In the genomic region with DNA sequence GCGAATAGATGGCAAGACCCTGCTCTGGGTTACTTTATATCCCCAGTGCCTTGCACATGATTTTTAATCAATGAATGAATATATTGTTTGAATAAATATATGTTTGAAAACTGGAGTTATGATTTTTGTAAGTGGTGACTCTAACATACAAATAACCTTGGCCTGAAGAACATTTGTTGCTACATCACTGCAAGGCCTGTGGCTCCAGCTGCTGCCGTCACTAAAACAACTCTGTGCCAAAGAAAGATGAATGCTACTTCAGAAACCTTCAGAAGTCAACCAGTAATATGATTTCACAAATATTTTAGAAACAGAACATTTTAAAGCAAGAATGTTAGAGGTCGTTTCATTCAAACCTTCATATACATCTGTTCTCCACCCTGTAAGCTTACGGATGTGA, we compare ENCODE assay signal across 21 cellular contexts.
"Had no signal": no experiment of that assay in that cellular context is flagged by ENCODE, and none has a peak within 500 bp of the region (broad histone marks: within the 10 kb centered on the region; RNA-seq: fewer than 3 reads in every experiment).

No MANE protein-coding gene starts in this region.

- H3K79me2 ChIP-seq: parathyroid adenoma had no signal

- H3K9me3 ChIP-seq: esophagus squamous epithelium, mucosa of descending colon, right atrium auricular region, stomach, thyroid gland, vagina had no signal

- H3K4me3 ChIP-seq: esophagus squamous epithelium, mucosa of descending colon, right atrium auricular region, smooth muscle cell, stomach, thyroid gland, vagina had no signal

- H3K9ac ChIP-seq: parathyroid adenoma had no signal

- DNase-seq: cerebellar nuclear complex; cortex of kidney; effector memory CD8-positive, alpha-beta T cell; erythroblast; esophagus squamous epithelium; head of caudate nucleus; mesenchymal stem cell; mucosa of descending colon; naive thymus-derived CD8-positive, alpha-beta T cell; stimulated activated CD4-positive, alpha-beta T cell treated with anti-CD3 and anti-CD28 coated beads, Interleukin-12 subunit alpha, Interleukin-12 subunit beta, amount 100 ng/mL, for 4 hours; stimulated activated CD4-positive, alpha-beta T cell treated with anti-CD3 and anti-CD28 coated beads, Interleukin-1b, Interleukin-23, amount 100 ng/mL, for 48 hours; stimulated activated CD4-positive, alpha-beta T cell treated with anti-CD3 and anti-CD28 coated beads, Interleukin-4, amount 100 ng/mL, for 1 hour; stimulated activated naive CD4-positive, alpha-beta T cell treated with Interleukin-2 at 50 U/mL for 16 hours; stomach; thyroid gland; trophoblast cell had no signal

- H3K4me1 ChIP-seq: parathyroid adenoma, vagina had no signal

- H3K27ac ChIP-seq: esophagus squamous epithelium, parathyroid adenoma, stomach, vagina had no signal

- H3K36me3 ChIP-seq: right atrium auricular region, thyroid gland, vagina had no signal

- H3K4me2 ChIP-seq: smooth muscle cell had no signal

- H2AFZ ChIP-seq: parathyroid adenoma had no signal

- ATAC-seq: effector memory CD8-positive, alpha-beta T cell; mucosa of descending colon; naive thymus-derived CD8-positive, alpha-beta T cell; stimulated activated effector memory CD8-positive, alpha-beta T cell treated with anti-CD3 and anti-CD28 coated beads, Interleukin-12 subunit alpha, Interleukin-12 subunit beta, amount 100 ng/mL, for 72 hours had no signal

- H3K27me3 ChIP-seq: esophagus squamous epithelium, right atrium auricular region, stomach, thyroid gland, vagina had no signal
